10 cellular contexts compared by ENCODE assay signal in the genomic region with DNA sequence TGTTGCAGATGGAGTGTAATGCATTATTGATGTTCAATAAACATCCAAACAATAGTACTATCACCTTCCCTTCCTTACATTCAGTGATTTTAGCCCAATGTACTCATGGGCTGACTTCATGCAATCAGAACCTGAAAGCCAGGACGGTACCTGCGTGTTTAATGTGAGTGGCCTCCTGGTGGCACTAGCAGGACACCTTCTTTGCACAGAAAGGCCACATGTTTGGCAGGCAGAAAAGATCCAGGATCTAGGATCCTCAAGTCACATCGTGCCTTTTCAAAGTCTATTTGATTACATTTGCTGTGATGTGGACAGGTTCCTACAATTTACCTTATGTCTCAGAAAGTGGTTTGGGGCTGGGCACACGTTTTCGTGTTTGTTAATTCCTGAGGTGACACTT.
DNase-seq lines count a peak whose midpoint lies in the region; ATAC-seq and TF ChIP-seq lines count a peak whose summit lies in the region.
"Had no signal": no experiment of that assay in that cellular context is flagged by ENCODE, and none has a peak within 500 bp of the region (broad histone marks: within the 10 kb centered on the region; RNA-seq: fewer than 3 reads in every experiment).

No MANE protein-coding gene starts in this region.

- CTCF ChIA-PET in Calu3 (lab: Charles Lee) (no interaction called here), OCI-LY7 (lab: Charles Lee; ENCODE audit: unreplicated experiment) (no interaction called here)

- H3K79me2 ChIP-seq in OCI-LY7 (ENCODE audit: insufficient read depth, low read depth, low read length) = no peaks in the 10 kb centered on the region

- no peak overlapping the region for H3K27ac Mint-ChIP-seq in Calu3 (ENCODE audit: unreplicated experiment)

- no peaks in the 10 kb centered on the region for H3K4me1 Mint-ChIP-seq in Calu3 (ENCODE audit: low read depth, unreplicated experiment)

- no peak overlapping the region for H3K27ac ChIP-seq in OCI-LY7 (ENCODE audit: low read depth, low read length, poor library complexity, severe bottlenecking)
- H3K27ac ChIP-seq in prostate gland = no peak overlapping the region
- H3K27ac ChIP-seq: sigmoid colon had no signal

- no peaks in the 10 kb centered on the region for H3K27me3 ChIP-seq in prostate gland (replicated peaks; ENCODE audit: insufficient read depth)

- H3K4me3 ChIP-seq in OCI-LY7 (ENCODE audit: low read depth, low read length, poor library complexity, severe bottlenecking) = no peak overlapping the region
- no peak overlapping the region for H3K4me3 ChIP-seq in prostate gland
- H3K4me3 ChIP-seq: sigmoid colon had no signal

- H3K36me3 ChIP-seq in OCI-LY7 (ENCODE audit: insufficient read depth, low read length) = no peaks in the 10 kb centered on the region
- H3K36me3 ChIP-seq in prostate gland = no peaks in the 10 kb centered on the region
- H3K36me3 ChIP-seq: sigmoid colon had no signal

- H3K4me1 ChIP-seq in OCI-LY7 (ENCODE audit: insufficient read depth, low read length, poor library complexity, severe bottlenecking) (peaks cover 31% of the 10 kb centered on the region), prostate gland (replicated peaks) (no peaks in the 10 kb centered on the region)

- 66% methylated on average over 5 of the region's 5 CpGs for WGBS in prostate gland

- intact Hi-C loops in Calu3 (cut with micrococcal nuclease; ENCODE audit: unreplicated experiment) (loop anchor here (2.0 to 5.0 kb wide), 4 partner anchors 157 to 1012 kb away; no protein-coding TSS in a partner anchor), OCI-LY7 (cut with micrococcal nuclease; ENCODE audit: unreplicated experiment) (loop anchor here (5.0 kb wide), 3 partner anchors 317 to 1407 kb away; no protein-coding TSS in a partner anchor), prostate gland (cut with DNase I) (loop anchor here (5.0 to 10.0 kb wide), 3 partner anchors 315 to 1405 kb away; no protein-coding TSS in a partner anchor)

- no peak overlapping the region for H3K4me3 Mint-ChIP-seq in Calu3 (ENCODE audit: low read depth, unreplicated experiment)

- H3K4me2 ChIP-seq in OCI-LY7 (ENCODE audit: low read length) = no peak overlapping the region

- H2AFZ ChIP-seq in OCI-LY7 (ENCODE audit: low read length) = peak overlapping the region; percentile 72

- H3K9me3 ChIP-seq in OCI-LY7 (ENCODE audit: low read length) = no peaks in the 10 kb centered on the region
- H3K9me3 ChIP-seq in prostate gland = no peaks in the 10 kb centered on the region
- H3K9me3 ChIP-seq: sigmoid colon had no signal

- H3K36me3 Mint-ChIP-seq in Calu3 (ENCODE audit: insufficient read depth, unreplicated experiment) = peaks cover 7% of the 10 kb centered on the region

- H3K9me3 Mint-ChIP-seq in Calu3 (ENCODE audit: low read depth, unreplicated experiment) = no peaks in the 10 kb centered on the region

- no TSS peak for BruUV-seq in Calu3 (replicated peaks; lab: Mats Ljungman, UMichigan)
- no TSS peak for BruUV-seq in OCI-LY7 (replicated peaks; lab: Mats Ljungman, UMichigan)

- H3K27me3 Mint-ChIP-seq in Calu3 (ENCODE audit: unreplicated experiment) = peaks cover 40% of the 10 kb centered on the region

- ATAC-seq in HG03432 (IDR thresholded peaks at IDR 0.05; ENCODE audit: unreplicated experiment) = no peak
- ATAC-seq in GM21515 (IDR thresholded peaks at IDR 0.05; ENCODE audit: unreplicated experiment) = no peak
- no peak for ATAC-seq in GM21447 (IDR thresholded peaks at IDR 0.05; ENCODE audit: unreplicated experiment)

- H4K20me1 ChIP-seq in OCI-LY7 (ENCODE audit: insufficient read depth, low read length) = no peaks in the 10 kb centered on the region

- no peak for TF ChIP-seq POLR2A in prostate gland (IDR thresholded peaks at IDR 0.05)

- no peaks in the 10 kb centered on the region for H3K9me2 ChIP-seq in OCI-LY7 (ENCODE audit: insufficient read depth, low read length)

- TF ChIP-seq CTCF in Calu3 (IDR thresholded peaks at IDR 0.05; ENCODE audit: unreplicated experiment) = no peak
- TF ChIP-seq CTCF in OCI-LY7 (conservative IDR thresholded peaks at IDR 0.05; ENCODE audit: low read length) = peak; percentile 74
- peak in 2 of 4 experiments; percentile 15 to 35 for TF ChIP-seq CTCF in prostate gland (IDR thresholded peaks at IDR 0.05)

- POLR2A ChIA-PET in OCI-LY7 (lab: Charles Lee) = interaction anchor here (0.5 to 0.6 kb wide), 2 partner anchors 125 to 1331 kb away, joined by 3 read pairs; no protein-coding TSS in a partner anchor

- DNase-seq in Calu3 = peak; percentile 51
- peak; percentile 65 for DNase-seq in H4 (ENCODE audit: low spot score)
- DNase-seq in OCI-LY7 (ENCODE audit: low spot score) = peak; percentile 74
- peak; percentile 14 for DNase-seq in glomerular visceral epithelial cell (ENCODE audit: extremely low spot score)
- no peak for DNase-seq in prostate gland (ENCODE audit: low spot score)
- DNase-seq: activated CD4-positive, alpha-beta T cell treated with anti-CD3 and anti-CD28 coated beads, Interleukin-2, amount 50 U/mL, for 1 hour; sigmoid colon had no signal
